8 cellular contexts compared by ENCODE assay signal in the genomic region with DNA sequence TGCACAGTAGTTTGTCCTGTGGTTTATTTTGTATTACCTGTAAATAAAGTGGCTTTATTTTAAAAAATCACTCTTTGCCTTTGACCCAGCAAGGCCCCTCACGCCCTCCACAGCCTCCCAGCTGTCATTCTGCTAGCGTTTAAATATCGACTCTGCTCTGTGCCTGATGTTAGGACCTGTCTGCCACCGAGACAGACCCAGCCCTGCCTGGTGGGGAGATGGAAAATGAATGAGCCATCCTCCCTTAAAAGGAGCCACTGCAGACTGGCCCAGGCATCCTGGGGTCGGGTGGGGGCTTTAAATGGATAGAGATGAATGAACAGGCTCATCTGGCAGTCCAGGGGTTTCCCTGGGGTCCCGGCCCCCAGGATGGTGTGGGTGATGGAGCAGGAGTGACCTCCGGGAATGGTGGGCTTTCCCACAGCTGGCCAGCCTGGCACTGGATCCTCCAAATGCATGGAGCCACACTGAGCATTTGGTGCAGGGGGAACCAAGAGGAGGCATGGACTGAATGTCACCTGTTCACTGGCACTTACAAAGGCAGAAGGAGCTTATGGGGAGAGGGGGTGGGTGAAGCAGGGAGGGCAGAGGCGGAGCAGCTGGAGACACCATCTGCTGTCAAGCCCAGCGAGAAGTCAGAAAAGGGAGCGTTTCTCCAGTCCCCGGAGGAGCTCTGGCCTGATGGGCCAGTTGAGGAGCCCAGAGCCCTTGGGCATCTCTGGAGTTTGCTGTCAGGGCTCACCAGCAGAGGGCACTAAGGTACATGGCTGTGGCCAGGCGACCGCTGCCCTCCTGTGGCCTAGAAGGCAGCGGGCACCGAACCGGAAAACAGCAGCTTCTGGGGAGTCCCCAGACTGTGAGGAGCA. TPM values are rescaled to one million over a fixed set of nuclear protein-coding genes. Genes with fewer than 3 reads are reported as not detected.
DNase-seq lines count a peak whose midpoint lies in the region; ATAC-seq and TF ChIP-seq lines count a peak whose summit lies in the region.

No MANE protein-coding gene starts in this region.

- no peaks in the 10 kb centered on the region for H3K9me3 ChIP-seq in DND-41 (ENCODE audit: insufficient read depth, low read length, severe bottlenecking)
- H3K9me3 ChIP-seq in esophagus muscularis mucosa, result no peaks in the 10 kb centered on the region

- H3K36me3 Mint-ChIP-seq in activated CD4-positive, alpha-beta T cell treated with anti-CD3 and anti-CD28 coated beads, Interleukin-2, amount 10 ng/mL, durations not matched to agents 24 days and 14 days (ENCODE audit: low read depth), result no peaks in the 10 kb centered on the region
- peaks cover 0 to 8% (median 0%) of the 10 kb centered on the region in 3 donors for H3K36me3 Mint-ChIP-seq in naive thymus-derived CD8-positive, alpha-beta T cell

- H3K27ac Mint-ChIP-seq in activated CD4-positive, alpha-beta T cell treated with anti-CD3 and anti-CD28 coated beads, Interleukin-2, amount 10 ng/mL, durations not matched to agents 24 days and 14 days, result no peak overlapping the region
- peak overlapping the region in 3 of 10 donors; percentile 66 to 91 (median 68) for H3K27ac Mint-ChIP-seq in naive thymus-derived CD8-positive, alpha-beta T cell

- WGBS in esophagus muscularis mucosa, result 32% methylated on average over 15 of the region's 16 CpGs

- DNase-seq in DND-41 (peak; percentile 72), HEK293T (ENCODE audit: extremely low spot score) (peak; percentile 78), NCI-H2171 treated with DMSO at 0.1 percent for 48 hours (lab: John Stamatoyannopoulos, UW) (peak; percentile 81), esophagus muscularis mucosa (ENCODE audit: extremely low spot score) (peak; percentile 50)
- peak; percentile 92 for DNase-seq in activated CD4-positive, alpha-beta T cell treated with anti-CD3 and anti-CD28 coated beads, Interleukin-2, amount 10 ng/mL, durations not matched to agents 24 days and 14 days
- DNase-seq in naive thymus-derived CD8-positive, alpha-beta T cell, result peak in 3 of 10 donors; percentile 16 to 65 (median 18)

- no peak overlapping the region for H2AFZ ChIP-seq in DND-41 (ENCODE audit: low read depth, low read length)

- H3K27ac ChIP-seq in DND-41 (ENCODE audit: low read length), result no peak overlapping the region
- no peak overlapping the region for H3K27ac ChIP-seq in esophagus muscularis mucosa (replicated peaks in 1 of 4)

- H3K27me3 ChIP-seq in DND-41 (ENCODE audit: insufficient read depth, low read length, poor library complexity) (no peaks in the 10 kb centered on the region), esophagus muscularis mucosa (peaks cover 0 to 29% (median 0%) of the 10 kb centered on the region in 4 donors)

- H3K9me3 Mint-ChIP-seq in activated CD4-positive, alpha-beta T cell treated with anti-CD3 and anti-CD28 coated beads, Interleukin-2, amount 10 ng/mL, durations not matched to agents 24 days and 14 days, result no peaks in the 10 kb centered on the region
- H3K9me3 Mint-ChIP-seq in naive thymus-derived CD8-positive, alpha-beta T cell, result no peaks in the 10 kb centered on the region

- POLR2A ChIA-PET in HEK293T (lab: Yijun Ruan, JAX), result no interaction called here
- POLR2A ChIA-PET in naive thymus-derived CD8-positive, alpha-beta T cell (lab: Charles Lee), result interaction anchor here (1.0 kb wide), 1 partner anchor 32 kb away, joined by 4 read pairs; no protein-coding TSS in a partner anchor

- TF ChIP-seq EP300 in esophagus muscularis mucosa (IDR thresholded peaks at IDR 0.05), result no peak

- H3K4me1 ChIP-seq in DND-41 (ENCODE audit: insufficient read depth, low read length), result peaks cover 5% of the 10 kb centered on the region; the same call in 1 of the 2 replicates
- no peaks in the 10 kb centered on the region for H3K4me1 ChIP-seq in esophagus muscularis mucosa

- peak; percentile 88 for TF ChIP-seq CTCF in DND-41 (IDR thresholded peaks at IDR 0.05; ENCODE audit: borderline replicate concordance, extremely low read depth, low read length, poor library complexity, severe bottlenecking)
- TF ChIP-seq CTCF in esophagus muscularis mucosa (IDR thresholded peaks at IDR 0.05), result peak; percentile 49 to 55 (median 52)

- peaks cover 28% of the 10 kb centered on the region for H3K4me1 Mint-ChIP-seq in activated CD4-positive, alpha-beta T cell treated with anti-CD3 and anti-CD28 coated beads, Interleukin-2, amount 10 ng/mL, durations not matched to agents 24 days and 14 days
- H3K4me1 Mint-ChIP-seq in naive thymus-derived CD8-positive, alpha-beta T cell, result peaks cover 16 to 39% (median 34%) of the 10 kb centered on the region in 4 donors

- no peak overlapping the region for H3K4me2 ChIP-seq in DND-41 (ENCODE audit: insufficient read depth, low read length)

- H3K9ac ChIP-seq in DND-41 (ENCODE audit: low read depth, low read length), result no peak overlapping the region

- H3K4me3 ChIP-seq in DND-41 (ENCODE audit: low read depth in 1 of 2, low read length in 2 of 2), result no peak overlapping the region
- no peak overlapping the region for H3K4me3 ChIP-seq in esophagus muscularis mucosa

- H3K36me3 ChIP-seq in DND-41 (ENCODE audit: insufficient read depth, low read length) (no peaks in the 10 kb centered on the region), esophagus muscularis mucosa (no peaks in the 10 kb centered on the region)

- H3K4me3 Mint-ChIP-seq in activated CD4-positive, alpha-beta T cell treated with anti-CD3 and anti-CD28 coated beads, Interleukin-2, amount 10 ng/mL, durations not matched to agents 24 days and 14 days, result no peak overlapping the region
- H3K4me3 Mint-ChIP-seq in naive thymus-derived CD8-positive, alpha-beta T cell, result no peak overlapping the region

- H3K79me2 ChIP-seq in DND-41 (ENCODE audit: insufficient read depth, low read length), result no peaks in the 10 kb centered on the region

- no peaks in the 10 kb centered on the region for H3K27me3 Mint-ChIP-seq in activated CD4-positive, alpha-beta T cell treated with anti-CD3 and anti-CD28 coated beads, Interleukin-2, amount 10 ng/mL, durations not matched to agents 24 days and 14 days
- no peaks in the 10 kb centered on the region for H3K27me3 Mint-ChIP-seq in naive thymus-derived CD8-positive, alpha-beta T cell

- TF ChIP-seq POLR2A in esophagus muscularis mucosa (IDR thresholded peaks at IDR 0.05; ENCODE audit: low read depth), result no peak

- H4K20me1 ChIP-seq in DND-41 (ENCODE audit: insufficient read depth, low read length), result no peaks in the 10 kb centered on the region

- intact Hi-C loops in activated CD4-positive, alpha-beta T cell treated with anti-CD3 and anti-CD28 coated beads, Interleukin-2, amount 10 ng/mL, durations not matched to agents 24 days and 14 days (cut with micrococcal nuclease), result loop anchor here (1.0 kb wide), 1 partner anchor 82 kb away; no protein-coding TSS in a partner anchor
- intact Hi-C loops in esophagus muscularis mucosa (cut with DNase I), result loop anchor here (10.0 kb wide), 1 partner anchor 76 kb away; no protein-coding TSS in a partner anchor

- CTCF ChIA-PET in HEK293T (lab: Yijun Ruan, JAX), result interaction anchor here (0.5 to 1.7 kb wide), 11 partner anchors 9 to 1272 kb away, joined by 3 to 9 read pairs (median 3); a partner anchor contains a TSS

- ATAC-seq in DND-41 (ENCODE audit: insufficient read depth, low read depth) (peak; percentile 88), GM21390 (IDR thresholded peaks at IDR 0.05; ENCODE audit: unreplicated experiment) (no peak), HG02970 (IDR thresholded peaks at IDR 0.05; ENCODE audit: low FRiP score, unreplicated experiment) (no peak)
- ATAC-seq in naive thymus-derived CD8-positive, alpha-beta T cell, result peak; percentile 49 to 57

TF ChIP-seq in HEK293T, 16 proteins besides CTCF, POLR2A, EP300 and RAD21:
- TF ChIP-seq SP1 (IDR thresholded peaks at IDR 0.05) (no peak), L3MBTL2 (conservative IDR thresholded peaks at IDR 0.05) (no peak), FOXM1 (IDR thresholded peaks at IDR 0.05; ENCODE audit: borderline replicate concordance) (no peak), ELF4 (IDR thresholded peaks at IDR 0.05) (no peak), FOXK2 (IDR thresholded peaks at IDR 0.05) (no peak), LEF1 (IDR thresholded peaks at IDR 0.05; ENCODE audit: borderline replicate concordance) (no peak), BHLHE40 (IDR thresholded peaks at IDR 0.05; ENCODE audit: borderline replicate concordance) (no peak), ZNF384 (IDR thresholded peaks at IDR 0.05) (no peak), NFRKB (IDR thresholded peaks at IDR 0.05) (no peak), HDGF (IDR thresholded peaks at IDR 0.05; ENCODE audit: borderline replicate concordance) (no peak), FOXA1 (IDR thresholded peaks at IDR 0.05) (no peak), ARNT (IDR thresholded peaks at IDR 0.05) (no peak), CTBP1 (IDR thresholded peaks at IDR 0.05; ENCODE audit: borderline replicate concordance) (no peak), SUZ12 (IDR thresholded peaks at IDR 0.05) (no peak), TARDBP (IDR thresholded peaks at IDR 0.05) (no peak)
- TF ChIP-seq, protein P1, sequence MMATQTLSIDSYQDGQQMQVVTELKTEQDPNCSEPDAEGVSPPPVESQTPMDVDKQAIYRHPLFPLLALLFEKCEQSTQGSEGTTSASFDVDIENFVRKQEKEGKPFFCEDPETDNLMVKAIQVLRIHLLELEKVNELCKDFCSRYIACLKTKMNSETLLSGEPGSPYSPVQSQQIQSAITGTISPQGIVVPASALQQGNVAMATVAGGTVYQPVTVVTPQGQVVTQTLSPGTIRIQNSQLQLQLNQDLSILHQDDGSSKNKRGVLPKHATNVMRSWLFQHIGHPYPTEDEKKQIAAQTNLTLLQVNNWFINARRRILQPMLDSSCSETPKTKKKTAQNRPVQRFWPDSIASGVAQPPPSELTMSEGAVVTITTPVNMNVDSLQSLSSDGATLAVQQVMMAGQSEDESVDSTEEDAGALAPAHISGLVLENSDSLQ (IDR thresholded peaks at IDR 0.05), result no peak

RNA-seq across cellular contexts. Expression of a gene that starts 11.9 kb away (rescaled TPM):
- total RNA-seq in activated CD4-positive, alpha-beta T cell treated with anti-CD3 and anti-CD28 coated beads, Interleukin-2, amount 10 ng/mL, durations not matched to agents 24 days and 14 days, result 0.24 and 0.86 TPM in 2 replicates
- total RNA-seq in esophagus muscularis mucosa, result under 1 TPM in 3 of 4 donors, not detected in 1; 0.11 to 0.83 (median 0.52) TPM
- total RNA-seq in naive thymus-derived CD8-positive, alpha-beta T cell, result 1 to 10 TPM; 2.9 to 5.0 TPM
- under 1 TPM in 1 of 3 donors, not detected in 2; 0.09 TPM for polyA plus RNA-seq in naive thymus-derived CD8-positive, alpha-beta T cell

RNA-seq across cellular contexts. Expression of a gene that starts 47.7 kb away (rescaled TPM):
- 45.6 and 47.0 TPM in 2 replicates for total RNA-seq in activated CD4-positive, alpha-beta T cell treated with anti-CD3 and anti-CD28 coated beads, Interleukin-2, amount 10 ng/mL, durations not matched to agents 24 days and 14 days
- total RNA-seq in esophagus muscularis mucosa, result 10 to 100 TPM; 48.0 to 73.8 (median 65.4) TPM
- total RNA-seq in naive thymus-derived CD8-positive, alpha-beta T cell, result 10 to 100 TPM; 37.4 to 39.7 TPM
- polyA plus RNA-seq in naive thymus-derived CD8-positive, alpha-beta T cell, result 10 to 100 TPM; 84.5 to 95.7 (median 85.3) TPM

Comparison
In these comparisons a context has a peak if more than half of its experiments do, and no peak if none do; other contexts are left out.
1. ATAC-seq: peak in DND-41 (single experiment) and naive thymus-derived CD8-positive, alpha-beta T cell (2 of 2); none in GM21390 (single experiment) and HG02970 (single experiment).